ENCODE assay signal across 16 cellular contexts in genomic region chr17:50072130-50072529, GRCh38. TPM values are rescaled to one million over a fixed set of nuclear protein-coding genes. Genes with fewer than 3 reads are reported as not detected.
DNase-seq lines count a peak whose midpoint lies in the region; ATAC-seq and TF ChIP-seq lines count a peak whose summit lies in the region.
"Had no signal": no experiment of that assay in that cellular context is flagged by ENCODE, and none has a peak within 500 bp of the region (broad histone marks: within the 10 kb centered on the region; RNA-seq: fewer than 3 reads in every experiment).

No MANE protein-coding gene starts in this region.

- H3K4me1 Mint-ChIP-seq in activated naive CD8-positive, alpha-beta T cell treated with anti-CD3 and anti-CD28 coated beads, Interleukin-2, amount 10 ng/mL, durations not matched to agents 7 days and 5 days: peaks cover 3% of the 10 kb centered on the region
- no peaks in the 10 kb centered on the region for H3K4me1 Mint-ChIP-seq in activated naive CD8-positive, alpha-beta T cell treated with anti-CD3 and anti-CD28 coated beads, Interleukin-2, amount 50 U/mL, for 24 hours
- peaks cover 4% of the 10 kb centered on the region for H3K4me1 Mint-ChIP-seq in T-helper 17 cell
- no peaks in the 10 kb centered on the region for H3K4me1 Mint-ChIP-seq in CD4-positive, alpha-beta T cell (ENCODE audit: low read depth)
- H3K4me1 Mint-ChIP-seq: CD4-positive, alpha-beta memory T cell had no signal

- no peak for TF ChIP-seq CTCF in osteoblast (IDR thresholded peaks at IDR 0.05; ENCODE audit: extremely low read depth, low read depth, low read length)
- TF ChIP-seq CTCF in CD4-positive, alpha-beta T cell (IDR thresholded peaks at IDR 0.05): no peak

- no peak overlapping the region for H3K27ac ChIP-seq in osteoblast (ENCODE audit: low read depth, low read length)
- no peak overlapping the region for H3K27ac ChIP-seq in CD4-positive, alpha-beta T cell (ENCODE audit: low read depth, low read length)
- H3K27ac ChIP-seq: HL-60, SK-N-MC had no signal

- CTCF ChIA-PET in CD4-positive, alpha-beta T cell (lab: Charles Lee): no interaction called here

- H3K27ac Mint-ChIP-seq in activated naive CD8-positive, alpha-beta T cell treated with anti-CD3 and anti-CD28 coated beads, Interleukin-2, amount 10 ng/mL, durations not matched to agents 7 days and 5 days: peak overlapping the region; percentile 54
- H3K27ac Mint-ChIP-seq in activated naive CD8-positive, alpha-beta T cell treated with anti-CD3 and anti-CD28 coated beads, Interleukin-2, amount 50 U/mL, for 24 hours: no peak overlapping the region
- peak overlapping the region; percentile 49 for H3K27ac Mint-ChIP-seq in T-helper 17 cell
- no peak overlapping the region for H3K27ac Mint-ChIP-seq in CD4-positive, alpha-beta T cell

- H3K4me3 Mint-ChIP-seq in activated naive CD8-positive, alpha-beta T cell treated with anti-CD3 and anti-CD28 coated beads, Interleukin-2, amount 10 ng/mL, durations not matched to agents 7 days and 5 days: no peak overlapping the region
- no peak overlapping the region for H3K4me3 Mint-ChIP-seq in activated naive CD8-positive, alpha-beta T cell treated with anti-CD3 and anti-CD28 coated beads, Interleukin-2, amount 50 U/mL, for 24 hours
- no peak overlapping the region for H3K4me3 Mint-ChIP-seq in T-helper 17 cell
- H3K4me3 Mint-ChIP-seq in CD4-positive, alpha-beta T cell: no peak overlapping the region

- H3K79me2 ChIP-seq in osteoblast (ENCODE audit: insufficient read depth, low read length): peaks cover 93% of the 10 kb centered on the region

- H3K36me3 ChIP-seq in osteoblast (ENCODE audit: insufficient read depth, low read length): peaks cover 89% of the 10 kb centered on the region

- no peak overlapping the region for H2AFZ ChIP-seq in osteoblast (ENCODE audit: low read length)

- H3K27me3 ChIP-seq in osteoblast (ENCODE audit: insufficient read depth, low read length): no peaks in the 10 kb centered on the region
- H3K27me3 ChIP-seq in CD4-positive, alpha-beta T cell (ENCODE audit: control insufficient read depth, insufficient read depth, low read length): no peaks in the 10 kb centered on the region

- H3K9me3 Mint-ChIP-seq in activated naive CD8-positive, alpha-beta T cell treated with anti-CD3 and anti-CD28 coated beads, Interleukin-2, amount 10 ng/mL, durations not matched to agents 7 days and 5 days: peaks cover 4% of the 10 kb centered on the region
- H3K9me3 Mint-ChIP-seq in activated naive CD8-positive, alpha-beta T cell treated with anti-CD3 and anti-CD28 coated beads, Interleukin-2, amount 50 U/mL, for 24 hours: no peaks in the 10 kb centered on the region
- H3K9me3 Mint-ChIP-seq in CD4-positive, alpha-beta T cell: no peaks in the 10 kb centered on the region
- H3K9me3 Mint-ChIP-seq: CD4-positive, alpha-beta memory T cell had no signal

- POLR2A ChIA-PET in activated naive CD8-positive, alpha-beta T cell treated with anti-CD3 and anti-CD28 coated beads, Interleukin-2, amount 10 ng/mL, durations not matched to agents 7 days and 5 days (lab: Charles Lee): no interaction called here
- POLR2A ChIA-PET in CD4-positive, alpha-beta T cell (lab: Charles Lee): no interaction called here

- intact Hi-C loops in CD4-positive, alpha-beta T cell (cut with DNase I, micrococcal nuclease): no loop called here

- no peaks in the 10 kb centered on the region for H3K27me3 Mint-ChIP-seq in activated naive CD8-positive, alpha-beta T cell treated with anti-CD3 and anti-CD28 coated beads, Interleukin-2, amount 10 ng/mL, durations not matched to agents 7 days and 5 days
- no peaks in the 10 kb centered on the region for H3K27me3 Mint-ChIP-seq in activated naive CD8-positive, alpha-beta T cell treated with anti-CD3 and anti-CD28 coated beads, Interleukin-2, amount 50 U/mL, for 24 hours
- no peaks in the 10 kb centered on the region for H3K27me3 Mint-ChIP-seq in T-helper 17 cell
- H3K27me3 Mint-ChIP-seq in CD4-positive, alpha-beta T cell: no peaks in the 10 kb centered on the region
- H3K27me3 Mint-ChIP-seq: CD4-positive, alpha-beta memory T cell had no signal

- DNase-seq in activated naive CD8-positive, alpha-beta T cell treated with anti-CD3 and anti-CD28 coated beads, Interleukin-2, amount 10 ng/mL, durations not matched to agents 7 days and 5 days: no peak
- DNase-seq in activated naive CD8-positive, alpha-beta T cell treated with anti-CD3 and anti-CD28 coated beads, Interleukin-2, amount 50 U/mL, for 24 hours: no peak
- DNase-seq in Jurkat, Clone E6-1 (ENCODE audit: low read depth, low spot score): peak; percentile 44
- DNase-seq in T-helper 17 cell (no peak), osteoblast (ENCODE audit: insufficient read length, low spot score, missing footprints) (peak; percentile 22), SIG-M5 (lab: John Stamatoyannopoulos, UW) (no peak)
- DNase-seq in CD4-positive, alpha-beta T cell: no peak
- DNase-seq: NCI-H1694, NCI-H2107, NCI-H524, NCI-H82 had no signal

- H3K9me3 ChIP-seq in T-helper 17 cell (ENCODE audit: control insufficient read depth, low read length, poor library complexity, severe bottlenecking) (no peaks in the 10 kb centered on the region), osteoblast (ENCODE audit: low read depth, low read length) (no peaks in the 10 kb centered on the region)
- no peaks in the 10 kb centered on the region for H3K9me3 ChIP-seq in CD4-positive, alpha-beta T cell (ENCODE audit: control insufficient read depth, low read length)

- H4K20me1 ChIP-seq in osteoblast (ENCODE audit: insufficient read depth, low read length): peaks cover 8% of the 10 kb centered on the region

- H3K36me3 Mint-ChIP-seq in activated naive CD8-positive, alpha-beta T cell treated with anti-CD3 and anti-CD28 coated beads, Interleukin-2, amount 10 ng/mL, durations not matched to agents 7 days and 5 days: peaks cover 12% of the 10 kb centered on the region
- H3K36me3 Mint-ChIP-seq in activated naive CD8-positive, alpha-beta T cell treated with anti-CD3 and anti-CD28 coated beads, Interleukin-2, amount 50 U/mL, for 24 hours (ENCODE audit: low read depth): peaks cover 6% of the 10 kb centered on the region
- peaks cover 10% of the 10 kb centered on the region for H3K36me3 Mint-ChIP-seq in T-helper 17 cell (ENCODE audit: low read depth)
- peaks cover 14% of the 10 kb centered on the region for H3K36me3 Mint-ChIP-seq in CD4-positive, alpha-beta T cell (ENCODE audit: low read depth)

- no peak overlapping the region for H3K4me3 ChIP-seq in Jurkat, Clone E6-1 (ENCODE audit: low read length)
- H3K4me3 ChIP-seq in osteoblast (ENCODE audit: insufficient read depth, low read length): no peak overlapping the region
- H3K4me3 ChIP-seq: K562, SK-N-MC had no signal

- peak; percentile 81 for ATAC-seq in activated naive CD8-positive, alpha-beta T cell treated with anti-CD3 and anti-CD28 coated beads, Interleukin-2, amount 10 ng/mL, durations not matched to agents 7 days and 5 days (ENCODE audit: low read depth)
- ATAC-seq in activated naive CD8-positive, alpha-beta T cell treated with anti-CD3 and anti-CD28 coated beads, Interleukin-2, amount 50 U/mL, for 24 hours: no peak
- ATAC-seq in T-helper 17 cell (no peak), HG03457 (IDR thresholded peaks at IDR 0.05; ENCODE audit: unreplicated experiment) (no peak)
- ATAC-seq in CD4-positive, alpha-beta T cell (ENCODE audit: poor library complexity): no peak
- ATAC-seq: K562 had no signal

- no peaks in the 10 kb centered on the region for H3K4me1 ChIP-seq in osteoblast (ENCODE audit: insufficient read depth, low read length)

- H3K4me2 ChIP-seq in osteoblast (ENCODE audit: insufficient read depth, low read length): no peak overlapping the region

RNA-seq across cellular contexts. Expression of gene ITGA3, which starts 16.2 kb away (rescaled TPM):
- 10 to 100 TPM in 1 of 2 experiments, 1 to 10 TPM in 1; 6.9 to 14.0 TPM for total RNA-seq in activated naive CD8-positive, alpha-beta T cell treated with anti-CD3 and anti-CD28 coated beads, Interleukin-2, amount 10 ng/mL, durations not matched to agents 7 days and 5 days
- polyA plus RNA-seq in Jurkat, Clone E6-1 (2012; ENCODE audit: insufficient read depth, insufficient read length): 14.3 TPM
- total RNA-seq in T-helper 17 cell (10 to 100 TPM in 1 of 2 donors, 1 to 10 TPM in 1; 8.0 to 10.6 TPM), osteoblast (73.4 and 81.4 TPM in 2 replicates)
- 1 to 10 TPM; 2.3 to 2.4 TPM for total RNA-seq in CD4-positive, alpha-beta T cell

RNA-seq across cellular contexts. Expression of gene PDK2, which starts 23.0 kb away (rescaled TPM):
- 10 to 100 TPM; 24.1 to 26.4 TPM for total RNA-seq in activated naive CD8-positive, alpha-beta T cell treated with anti-CD3 and anti-CD28 coated beads, Interleukin-2, amount 10 ng/mL, durations not matched to agents 7 days and 5 days
- polyA plus RNA-seq in Jurkat, Clone E6-1 (2012; ENCODE audit: insufficient read depth, insufficient read length): 38.9 TPM
- 10 to 100 TPM; 19.9 to 20.9 TPM for total RNA-seq in T-helper 17 cell
- total RNA-seq in osteoblast: 43.4 and 54.8 TPM in 2 replicates
- total RNA-seq in CD4-positive, alpha-beta T cell: 10 to 100 TPM in 1 of 2 experiments, 1 to 10 TPM in 1; 8.7 to 10.1 TPM

RNA-seq across cellular contexts. Expression of gene SAMD14, which starts 57.8 kb away (rescaled TPM):
- total RNA-seq in activated naive CD8-positive, alpha-beta T cell treated with anti-CD3 and anti-CD28 coated beads, Interleukin-2, amount 10 ng/mL, durations not matched to agents 7 days and 5 days: under 1 TPM; 0.11 to 0.19 TPM
- 4.3 TPM for polyA plus RNA-seq in Jurkat, Clone E6-1 (2012; ENCODE audit: insufficient read depth, insufficient read length)
- total RNA-seq in T-helper 17 cell: 1 to 10 TPM; 1.7 to 5.8 TPM
- total RNA-seq in osteoblast: 2.5 and 2.7 TPM in 2 replicates
- under 1 TPM; 0.33 to 0.53 TPM for total RNA-seq in CD4-positive, alpha-beta T cell

Comparison
In these comparisons a context has a peak if more than half of its experiments do, and no peak if none do; other contexts are left out.
1. H3K27ac Mint-ChIP-seq: peak in activated naive CD8-positive, alpha-beta T cell treated with anti-CD3 and anti-CD28 coated beads, Interleukin-2, amount 10 ng/mL, durations not matched to agents 7 days and 5 days (single experiment) and T-helper 17 cell (single experiment); none in activated naive CD8-positive, alpha-beta T cell treated with anti-CD3 and anti-CD28 coated beads, Interleukin-2, amount 50 U/mL, for 24 hours (single experiment) and CD4-positive, alpha-beta T cell (single experiment).
2. DNase-seq: peak in Jurkat, Clone E6-1 (single experiment) and osteoblast (single experiment); none in activated naive CD8-positive, alpha-beta T cell treated with anti-CD3 and anti-CD28 coated beads, Interleukin-2, amount 10 ng/mL, durations not matched to agents 7 days and 5 days (single experiment), activated naive CD8-positive, alpha-beta T cell treated with anti-CD3 and anti-CD28 coated beads, Interleukin-2, amount 50 U/mL, for 24 hours (single experiment), T-helper 17 cell (0 of 3), CD4-positive, alpha-beta T cell (0 of 10) and SIG-M5 (single experiment).